2 cellular contexts compared by ENCODE assay signal in the genomic region with DNA sequence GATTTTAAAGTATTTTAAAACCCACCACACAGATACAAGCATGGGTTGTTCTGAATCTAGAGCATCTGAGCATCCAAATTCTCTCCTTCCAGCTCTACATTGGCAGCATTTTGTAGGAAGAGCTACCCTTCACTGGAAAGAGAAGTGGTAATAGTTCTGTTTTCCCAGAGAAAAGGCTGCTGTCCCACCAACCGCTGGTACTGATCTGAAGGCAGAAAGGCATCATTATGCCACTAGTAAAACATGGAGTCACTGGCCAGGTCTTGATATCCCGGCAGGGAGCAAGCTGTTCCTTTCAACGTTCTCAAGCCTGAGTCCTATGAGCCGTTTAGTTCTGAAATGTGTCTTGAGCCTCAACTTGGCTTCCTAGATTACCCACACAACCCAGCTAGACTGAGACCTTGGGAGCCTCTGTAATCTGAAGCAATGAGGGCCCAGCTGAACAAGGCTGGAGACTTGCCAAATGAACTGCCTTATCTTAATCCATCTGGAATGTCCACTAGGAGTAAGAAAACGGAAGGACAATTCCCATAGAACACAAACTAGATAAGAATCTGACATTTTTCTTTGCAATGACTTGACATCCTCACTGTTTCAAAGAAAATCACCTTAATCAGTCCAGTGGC.
TF ChIP-seq lines count a peak whose summit lies in the region.

No MANE protein-coding gene starts in this region.

TF ChIP-seq in SK-N-SH treated with all-trans-retinoic acid at 6 μM for 48 hours, 23 proteins besides CTCF, POLR2A, EP300 and RAD21:
- TF ChIP-seq ZFP3 (CRISPR knock-in tag; IDR thresholded peaks at IDR 0.05) (peak; percentile 73; the same call in 1 of the 2 replicates), CREB5 (CRISPR knock-in tag; IDR thresholded peaks at IDR 0.05; ENCODE audit: low read depth) (no peak), ISL1 (CRISPR knock-in tag; IDR thresholded peaks at IDR 0.05) (no peak), CSRNP3 (CRISPR knock-in tag; IDR thresholded peaks at IDR 0.05) (no peak)
- TF ChIP-seq, protein P1, sequence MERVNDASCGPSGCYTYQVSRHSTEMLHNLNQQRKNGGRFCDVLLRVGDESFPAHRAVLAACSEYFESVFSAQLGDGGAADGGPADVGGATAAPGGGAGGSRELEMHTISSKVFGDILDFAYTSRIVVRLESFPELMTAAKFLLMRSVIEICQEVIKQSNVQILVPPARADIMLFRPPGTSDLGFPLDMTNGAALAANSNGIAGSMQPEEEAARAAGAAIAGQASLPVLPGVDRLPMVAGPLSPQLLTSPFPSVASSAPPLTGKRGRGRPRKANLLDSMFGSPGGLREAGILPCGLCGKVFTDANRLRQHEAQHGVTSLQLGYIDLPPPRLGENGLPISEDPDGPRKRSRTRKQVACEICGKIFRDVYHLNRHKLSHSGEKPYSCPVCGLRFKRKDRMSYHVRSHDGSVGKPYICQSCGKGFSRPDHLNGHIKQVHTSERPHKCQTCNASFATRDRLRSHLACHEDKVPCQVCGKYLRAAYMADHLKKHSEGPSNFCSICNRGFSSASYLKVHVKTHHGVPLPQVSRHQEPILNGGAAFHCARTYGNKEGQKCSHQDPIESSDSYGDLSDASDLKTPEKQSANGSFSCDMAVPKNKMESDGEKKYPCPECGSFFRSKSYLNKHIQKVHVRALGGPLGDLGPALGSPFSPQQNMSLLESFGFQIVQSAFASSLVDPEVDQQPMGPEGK (CRISPR knock-in tag; IDR thresholded peaks at IDR 0.05; ENCODE audit: borderline replicate concordance), result no peak

TF ChIP-seq in SK-N-SH, 30 proteins besides CTCF, POLR2A, EP300 and RAD21:
- TF ChIP-seq EZH2phosphoT487 (IDR thresholded peaks at IDR 0.05; ENCODE audit: borderline replicate concordance, low read depth) (no peak), CHD2 (IDR thresholded peaks at IDR 0.05; ENCODE audit: low read length, partially characterized antibody) (no peak), FOXM1 (IDR thresholded peaks at IDR 0.05; ENCODE audit: low read depth) (no peak)
